Comparison of ENCODE assay signal across 8 cellular contexts in genomic region chr6:31823592-31824196, GRCh38. TPM values are rescaled to one million over a fixed set of nuclear protein-coding genes. Genes with fewer than 3 reads are reported as not detected.
DNase-seq lines count a peak whose midpoint lies in the region; ATAC-seq, FAIRE-seq and TF ChIP-seq lines count a peak whose summit lies in the region.
"Not testable (repeated sequence)": the region's sequence is repeated elsewhere in the genome, so short reads cannot be mapped to it uniquely, and the experiment has no call there.

No MANE protein-coding gene starts in this region.

- H3K4me3 Mint-ChIP-seq in activated T-helper 2 cell treated with anti-CD3 and anti-CD28 coated beads, Interferon-gamma antibody, Interleukin-2, Interleukin-4, amounts not matched to agents 10 μg/mL and 5 μg/mL and 100 μg/mL, durations not matched to agents 14 hours and 24 hours and 36 hours (ENCODE audit: low read depth), result peak overlapping the region; percentile 26

- H3K9me3 Mint-ChIP-seq in activated T-helper 2 cell treated with anti-CD3 and anti-CD28 coated beads, Interferon-gamma antibody, Interleukin-2, Interleukin-4, amounts not matched to agents 10 μg/mL and 5 μg/mL and 100 μg/mL, durations not matched to agents 14 hours and 24 hours and 36 hours, result not testable (repeated sequence)

- DNase-seq in RWPE2 (ENCODE audit: low spot score); activated T-helper 2 cell treated with anti-CD3 and anti-CD28 coated beads, Interferon-gamma antibody, Interleukin-2, Interleukin-4, amounts not matched to agents 10 μg/mL and 5 μg/mL and 100 μg/mL, durations not matched to agents 14 hours and 24 hours and 36 hours (ENCODE audit: low spot score); coronary artery (ENCODE audit: low spot score): not testable (repeated sequence)
- DNase-seq in kidney, result peak; percentile 20

- not testable (repeated sequence) for TF ChIP-seq CTCF in KMS-11 (conservative IDR thresholded peaks at IDR 0.05; ENCODE audit: low read depth, low read length); RWPE2 (IDR thresholded peaks at IDR 0.05; ENCODE audit: poor library complexity, severe bottlenecking); coronary artery (IDR thresholded peaks at IDR 0.05); kidney (IDR thresholded peaks at IDR 0.05; ENCODE audit: borderline replicate concordance, extremely low read depth, insufficient read depth); neutrophil (IDR thresholded peaks at IDR 0.05)

- H3K27ac ChIP-seq in BLaER1 treated with 17β-estradiol and CSF1 and Interleukin-3, amounts not matched to agents 10 nM and 100 nM, result peak overlapping the region in 4 of 11 experiments; percentile 20 to 91 (median 62); a peak in 6 of 22 replicates
- H3K27ac ChIP-seq in KMS-11, result peak overlapping the region; percentile 96; the same call in 1 of the 2 replicates
- peak overlapping the region; percentile 92 for H3K27ac ChIP-seq in RWPE2 (ENCODE audit: poor library complexity, severe bottlenecking)
- H3K27ac ChIP-seq in coronary artery, result peak overlapping the region; percentile 71 to 93
- H3K27ac ChIP-seq in kidney (ENCODE audit: low read depth in 2 of 2, low read length in 2 of 2), result peak overlapping the region in 1 of 2 donors; percentile 6
- H3K27ac ChIP-seq in neutrophil, result peak overlapping the region; percentile 90
- H3K27ac ChIP-seq in subcutaneous abdominal adipose tissue (ENCODE audit: low read depth, low read length), result peak overlapping the region; percentile 100

- H3K9me3 ChIP-seq in BLaER1 treated with 17β-estradiol and CSF1 and Interleukin-3, amounts not matched to agents 10 nM and 100 nM (replicated peaks in 1 of 11); RWPE2 (ENCODE audit: severe bottlenecking); kidney (ENCODE audit: control insufficient read depth in 1 of 2, low read length in 2 of 2); neutrophil; subcutaneous abdominal adipose tissue (ENCODE audit: control insufficient read depth in 5 of 5, low read length in 5 of 5): not testable (repeated sequence)

- not testable (repeated sequence) for H3K36me3 ChIP-seq in BLaER1 treated with 17β-estradiol and CSF1 and Interleukin-3, amounts not matched to agents 10 nM and 100 nM; KMS-11 (ENCODE audit: insufficient read depth); RWPE2 (ENCODE audit: low read depth); kidney (ENCODE audit: control insufficient read depth in 1 of 2, insufficient read depth in 2 of 2, low read length in 2 of 2); neutrophil; subcutaneous abdominal adipose tissue (ENCODE audit: control insufficient read depth in 5 of 5, insufficient read depth in 5 of 5, low read length in 5 of 5)

- not testable (repeated sequence) for ATAC-seq in RWPE2 (ENCODE audit: low read depth)

- H3K27me3 Mint-ChIP-seq in activated T-helper 2 cell treated with anti-CD3 and anti-CD28 coated beads, Interferon-gamma antibody, Interleukin-2, Interleukin-4, amounts not matched to agents 10 μg/mL and 5 μg/mL and 100 μg/mL, durations not matched to agents 14 hours and 24 hours and 36 hours (ENCODE audit: low read depth), result not testable (repeated sequence)

- intact Hi-C loops in activated T-helper 2 cell treated with anti-CD3 and anti-CD28 coated beads, Interferon-gamma antibody, Interleukin-2, Interleukin-4, amounts not matched to agents 10 μg/mL and 5 μg/mL and 100 μg/mL, durations not matched to agents 14 hours and 24 hours and 36 hours (cut with micrococcal nuclease), result loop anchor here (5.0 to 10.0 kb wide), 2 partner anchors 39 to 249 kb away; partner anchors contain the start of genes LTA, NEU1 and TNF
- intact Hi-C loops in kidney (cut with DNase I), result not testable (repeated sequence)

- not testable (repeated sequence) for H3K36me3 Mint-ChIP-seq in activated T-helper 2 cell treated with anti-CD3 and anti-CD28 coated beads, Interferon-gamma antibody, Interleukin-2, Interleukin-4, amounts not matched to agents 10 μg/mL and 5 μg/mL and 100 μg/mL, durations not matched to agents 14 hours and 24 hours and 36 hours (ENCODE audit: low read depth)

- H3K4me1 Mint-ChIP-seq in activated T-helper 2 cell treated with anti-CD3 and anti-CD28 coated beads, Interferon-gamma antibody, Interleukin-2, Interleukin-4, amounts not matched to agents 10 μg/mL and 5 μg/mL and 100 μg/mL, durations not matched to agents 14 hours and 24 hours and 36 hours (ENCODE audit: low read depth), result peaks cover 35% of the 10 kb centered on the region

- H3K79me2 ChIP-seq in KMS-11 (ENCODE audit: insufficient read depth, low read depth), result not testable (repeated sequence)

- not testable (repeated sequence) for H2AFZ ChIP-seq in KMS-11 (ENCODE audit: low read depth)

- H4K20me1 ChIP-seq in BLaER1 treated with 17β-estradiol and CSF1 and Interleukin-3, amounts not matched to agents 10 nM and 100 nM; KMS-11 (ENCODE audit: insufficient read depth): not testable (repeated sequence)

- 0 out of 20 replicates have a peak overlapping the region, but pooled peaks of 1 of the 10 experiments have one; percentile 56 for H3K4me3 ChIP-seq in BLaER1 treated with 17β-estradiol and CSF1 and Interleukin-3, amounts not matched to agents 10 nM and 100 nM
- H3K4me3 ChIP-seq in KMS-11 (IDR thresholded peaks at IDR 0.05; ENCODE audit: insufficient read depth, low read depth, low read length); RWPE2 (ENCODE audit: severe bottlenecking); coronary artery; kidney (ENCODE audit: low read length in 2 of 2); subcutaneous abdominal adipose tissue (ENCODE audit: low read depth in 1 of 5, low read length in 5 of 5): not testable (repeated sequence)
- H3K4me3 ChIP-seq in neutrophil (ENCODE audit: low read depth in 1 of 2, low read length in 1 of 2), result peak overlapping the region in 1 of 2 experiments; percentile 18

- peak overlapping the region; percentile 5 to 98 (median 85); a peak in 19 of 22 replicates for H3K4me2 ChIP-seq in BLaER1 treated with 17β-estradiol and CSF1 and Interleukin-3, amounts not matched to agents 10 nM and 100 nM
- H3K4me2 ChIP-seq in KMS-11, result peak overlapping the region; percentile 71; the same call in 1 of the 2 replicates

- peak overlapping the region in 9 of 11 experiments; percentile 1 to 92 (median 32); a peak in 10 of 22 replicates for H3K9ac ChIP-seq in BLaER1 treated with 17β-estradiol and CSF1 and Interleukin-3, amounts not matched to agents 10 nM and 100 nM
- not testable (repeated sequence) for H3K9ac ChIP-seq in KMS-11; kidney (ENCODE audit: low read length in 2 of 2)
- H3K9ac ChIP-seq in subcutaneous abdominal adipose tissue (ENCODE audit: low read length in 5 of 5), result peak overlapping the region in 2 of 5 donors; percentile 77 to 97

- not testable (repeated sequence) for FAIRE-seq in kidney (lab: Jason Lieb, UNC)

- H3K27me3 ChIP-seq in BLaER1 treated with 17β-estradiol and CSF1 and Interleukin-3, amounts not matched to agents 10 nM and 100 nM; KMS-11 (ENCODE audit: insufficient read depth, low read depth); RWPE2 (ENCODE audit: insufficient read depth, poor library complexity, severe bottlenecking); neutrophil; subcutaneous abdominal adipose tissue (ENCODE audit: control insufficient read depth in 5 of 5, insufficient read depth in 4 of 5, low read length in 5 of 5): not testable (repeated sequence)

- H3K4me1 ChIP-seq in BLaER1 treated with 17β-estradiol and CSF1 and Interleukin-3, amounts not matched to agents 10 nM and 100 nM, result peaks cover 47 to 75% (median 70%) of the 10 kb centered on the region in 10 experiments
- H3K4me1 ChIP-seq in KMS-11 (ENCODE audit: low read depth, poor library complexity, severe bottlenecking), result peaks cover 49% of the 10 kb centered on the region
- H3K4me1 ChIP-seq in RWPE2 (ENCODE audit: insufficient read depth, poor library complexity, severe bottlenecking), result peaks cover 49% of the 10 kb centered on the region
- peaks cover 14 to 17% of the 10 kb centered on the region in 2 donors for H3K4me1 ChIP-seq in kidney (ENCODE audit: control insufficient read depth in 1 of 2, insufficient read depth in 1 of 2, low read depth in 1 of 2, low read length in 2 of 2)
- peaks cover 77 to 79% of the 10 kb centered on the region in 2 experiments for H3K4me1 ChIP-seq in neutrophil (ENCODE audit: control insufficient read depth in 1 of 2, insufficient read depth in 1 of 2, low read depth in 1 of 2, low read length in 1 of 2)
- H3K4me1 ChIP-seq in subcutaneous abdominal adipose tissue (ENCODE audit: control insufficient read depth in 5 of 5, insufficient read depth in 5 of 5, low read length in 5 of 5), result peaks cover 14 to 54% (median 47%) of the 10 kb centered on the region in 5 donors

- peak overlapping the region; percentile 33 for H3K27ac Mint-ChIP-seq in activated T-helper 2 cell treated with anti-CD3 and anti-CD28 coated beads, Interferon-gamma antibody, Interleukin-2, Interleukin-4, amounts not matched to agents 10 μg/mL and 5 μg/mL and 100 μg/mL, durations not matched to agents 14 hours and 24 hours and 36 hours

RNA-seq across cellular contexts. Expression of gene HSPA1B, which starts 3.8 kb away (rescaled TPM):
- total RNA-seq in activated T-helper 2 cell treated with anti-CD3 and anti-CD28 coated beads, Interferon-gamma antibody, Interleukin-2, Interleukin-4, amounts not matched to agents 10 μg/mL and 5 μg/mL and 100 μg/mL, durations not matched to agents 14 hours and 24 hours and 36 hours, result 116 and 120 TPM in 2 replicates
- total RNA-seq in kidney, result 142 TPM
- 175 TPM for polyA plus RNA-seq in kidney (ENCODE audit: insufficient read depth, low read depth, low replicate concordance)

RNA-seq across cellular contexts. Expression of gene HSPA1A, which starts 8.4 kb away (rescaled TPM):
- 112 and 118 TPM in 2 replicates for total RNA-seq in activated T-helper 2 cell treated with anti-CD3 and anti-CD28 coated beads, Interferon-gamma antibody, Interleukin-2, Interleukin-4, amounts not matched to agents 10 μg/mL and 5 μg/mL and 100 μg/mL, durations not matched to agents 14 hours and 24 hours and 36 hours
- total RNA-seq in kidney, result 133 TPM
- polyA plus RNA-seq in kidney (ENCODE audit: insufficient read depth, low read depth, low replicate concordance), result 209 TPM

RNA-seq across cellular contexts. Expression of gene HSPA1L, which starts 8.6 kb away (rescaled TPM):
- 2.1 and 2.4 TPM in 2 replicates for total RNA-seq in activated T-helper 2 cell treated with anti-CD3 and anti-CD28 coated beads, Interferon-gamma antibody, Interleukin-2, Interleukin-4, amounts not matched to agents 10 μg/mL and 5 μg/mL and 100 μg/mL, durations not matched to agents 14 hours and 24 hours and 36 hours
- total RNA-seq in kidney, result 1.7 TPM
- polyA plus RNA-seq in kidney (ENCODE audit: insufficient read depth, low read depth, low replicate concordance), result 2.3 TPM

RNA-seq across cellular contexts. Expression of gene LSM2, which starts 16.9 kb away (rescaled TPM):
- 130 TPM in 2 replicates for total RNA-seq in activated T-helper 2 cell treated with anti-CD3 and anti-CD28 coated beads, Interferon-gamma antibody, Interleukin-2, Interleukin-4, amounts not matched to agents 10 μg/mL and 5 μg/mL and 100 μg/mL, durations not matched to agents 14 hours and 24 hours and 36 hours
- 41.6 TPM for total RNA-seq in kidney
- 70.6 TPM for polyA plus RNA-seq in kidney (ENCODE audit: insufficient read depth, low read depth, low replicate concordance)

RNA-seq across cellular contexts. Expression of gene VARS1, which starts 28.1 kb away (rescaled TPM):
- 166 and 176 TPM in 2 replicates for total RNA-seq in activated T-helper 2 cell treated with anti-CD3 and anti-CD28 coated beads, Interferon-gamma antibody, Interleukin-2, Interleukin-4, amounts not matched to agents 10 μg/mL and 5 μg/mL and 100 μg/mL, durations not matched to agents 14 hours and 24 hours and 36 hours
- 79.0 TPM for total RNA-seq in kidney
- polyA plus RNA-seq in kidney (ENCODE audit: insufficient read depth, low read depth, low replicate concordance), result 30.3 TPM
